14 cellular contexts compared by ENCODE assay signal in the genomic region with DNA sequence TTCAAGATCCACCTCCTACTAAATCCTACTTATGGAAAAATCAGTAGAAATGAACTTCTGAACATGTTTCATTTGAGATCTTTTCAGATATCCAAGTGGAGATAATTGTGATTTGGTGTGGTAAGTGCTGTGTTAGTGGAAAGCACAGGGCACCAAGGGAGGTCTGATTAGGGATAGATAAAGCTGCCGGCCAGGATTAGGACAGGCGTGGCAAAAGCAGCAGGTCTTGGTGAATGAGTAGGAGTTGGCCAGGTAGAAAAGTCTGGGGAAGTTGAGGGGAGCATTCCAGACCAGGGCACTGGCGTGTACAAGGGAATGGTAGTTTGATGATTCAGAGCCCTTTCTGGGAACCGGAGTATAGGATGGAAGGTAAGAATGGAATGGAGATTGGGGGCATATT. TPM values are rescaled to one million over a fixed set of nuclear protein-coding genes. Genes with fewer than 3 reads are reported as not detected.
DNase-seq lines count a peak whose midpoint lies in the region; ATAC-seq and TF ChIP-seq lines count a peak whose summit lies in the region.
"Had no signal": no experiment of that assay in that cellular context is flagged by ENCODE, and none has a peak within 500 bp of the region (broad histone marks: within the 10 kb centered on the region; RNA-seq: fewer than 3 reads in every experiment).

No MANE protein-coding gene starts in this region.

- H3K27ac Mint-ChIP-seq in endodermal cell, result no peak overlapping the region
- H3K27ac Mint-ChIP-seq: mesothelial cell of epicardium had no signal

- BruUV-seq in Panc1 (replicated peaks; lab: Mats Ljungman, UMichigan), result no TSS peak

- peaks cover 25% of the 10 kb centered on the region for H3K27me3 Mint-ChIP-seq in endodermal cell (ENCODE audit: insufficient read depth)

- no peak for TF ChIP-seq CTCF in left ventricle myocardium inferior (IDR thresholded peaks at IDR 0.05; ENCODE audit: borderline replicate concordance)
- no peak for TF ChIP-seq CTCF in Panc1 (IDR thresholded peaks at IDR 0.05)
- TF ChIP-seq CTCF in endodermal cell (conservative IDR thresholded peaks at IDR 0.05), result no peak

- no peak for DNase-seq in left ventricle myocardium inferior
- DNase-seq in right cardiac atrium, result no peak
- no peak for DNase-seq in Panc1 (ENCODE audit: low read depth, low spot score)
- DNase-seq in endodermal cell, result peak; percentile 52
- peak; percentile 27 for DNase-seq in ureter (ENCODE audit: low spot score)
- no peak for DNase-seq in cerebellar nuclear complex (lab: John Stamatoyannopoulos, UW)
- DNase-seq: activated CD4-positive, alpha-beta T cell treated with anti-CD3 and anti-CD28 coated beads for 4 hours; amygdala; dermis blood vessel endothelial cell; NCI-H2081 treated with DMSO at 0.1 percent for 48 hours had no signal

- POLR2A ChIA-PET in Panc1 (lab: Charles Lee), result no interaction called here

- peaks cover 6% of the 10 kb centered on the region for H3K36me3 Mint-ChIP-seq in endodermal cell (ENCODE audit: low read depth)

- H3K9me3 ChIP-seq in left ventricle myocardium inferior (replicated peaks) (no peaks in the 10 kb centered on the region), right cardiac atrium (ENCODE audit: control insufficient read depth, low read length) (no peaks in the 10 kb centered on the region), Panc1 (ENCODE audit: control insufficient read depth, insufficient read depth, low read depth, low read length) (no peaks in the 10 kb centered on the region), endodermal cell (ENCODE audit: control insufficient read depth, low read length) (no peaks in the 10 kb centered on the region)
- H3K9me3 ChIP-seq: prostate gland had no signal

- H3K4me1 Mint-ChIP-seq in endodermal cell, result peaks cover 8% of the 10 kb centered on the region

- H3K4me1 ChIP-seq in left ventricle myocardium inferior (peaks cover 26% of the 10 kb centered on the region), right cardiac atrium (ENCODE audit: control insufficient read depth, insufficient read depth, low read length) (peaks cover 3% of the 10 kb centered on the region), Panc1 (ENCODE audit: control insufficient read depth, insufficient read depth, low read length) (peaks cover 11% of the 10 kb centered on the region; the same call in 1 of the 2 replicates), endodermal cell (ENCODE audit: control insufficient read depth, insufficient read depth, low read length) (peaks cover 4% of the 10 kb centered on the region)

- peaks cover 8% of the 10 kb centered on the region for H3K9me3 Mint-ChIP-seq in endodermal cell
- H3K9me3 Mint-ChIP-seq: mesothelial cell of epicardium had no signal

- H3K27me3 ChIP-seq in left ventricle myocardium inferior (ENCODE audit: low read depth), result no peaks in the 10 kb centered on the region
- H3K27me3 ChIP-seq in right cardiac atrium (ENCODE audit: control insufficient read depth, insufficient read depth), result no peaks in the 10 kb centered on the region
- H3K27me3 ChIP-seq in Panc1 (ENCODE audit: control insufficient read depth, insufficient read depth, low read length), result no peaks in the 10 kb centered on the region
- no peaks in the 10 kb centered on the region for H3K27me3 ChIP-seq in endodermal cell (ENCODE audit: control insufficient read depth, insufficient read depth, low read length, poor library complexity, severe bottlenecking)

- no peak overlapping the region for H3K9ac ChIP-seq in endodermal cell (ENCODE audit: extremely low read depth, low read length, poor library complexity, severe bottlenecking)

- CTCF ChIA-PET in Panc1 (lab: Charles Lee), result no interaction called here

- H3K27ac ChIP-seq in left ventricle myocardium inferior (replicated peaks), result peak overlapping the region; percentile 89
- H3K27ac ChIP-seq in right cardiac atrium (ENCODE audit: low read length), result no peak overlapping the region
- 0 out of 2 replicates have a peak overlapping the region, but pooled peaks have one; percentile 23 for H3K27ac ChIP-seq in Panc1 (ENCODE audit: low read length)
- H3K27ac ChIP-seq in endodermal cell (ENCODE audit: low read depth, low read length), result no peak overlapping the region
- H3K27ac ChIP-seq: prostate gland had no signal

- H3K36me3 ChIP-seq in left ventricle myocardium inferior, result no peaks in the 10 kb centered on the region
- peaks cover 2% of the 10 kb centered on the region; the same call in 1 of the 2 replicates for H3K36me3 ChIP-seq in Panc1 (ENCODE audit: control insufficient read depth, insufficient read depth, low read length)
- H3K36me3 ChIP-seq in endodermal cell (ENCODE audit: control insufficient read depth, insufficient read depth, low read length), result no peaks in the 10 kb centered on the region
- H3K36me3 ChIP-seq: prostate gland had no signal

- ATAC-seq in right cardiac atrium (no peak), Panc1 (no peak), HG03520 (IDR thresholded peaks at IDR 0.05; ENCODE audit: unreplicated experiment) (no peak), HG03095 (IDR thresholded peaks at IDR 0.05; ENCODE audit: unreplicated experiment) (no peak)

- WGBS in right cardiac atrium, result 81% methylated on average over 4 of the region's 4 CpGs
- 66 to 77% methylated on average over 3 to 4 of the region's 4 CpGs for WGBS in endodermal cell (ENCODE audit: insufficient coverage in 1 of 2, insufficient read length in 1 of 2), 2 experiments

- H3K4me3 ChIP-seq in left ventricle myocardium inferior, result no peak overlapping the region
- H3K4me3 ChIP-seq in right cardiac atrium (ENCODE audit: low read length), result no peak overlapping the region
- H3K4me3 ChIP-seq in Panc1 (ENCODE audit: low read depth in 2 of 2, low read length in 2 of 2), result no peak overlapping the region
- H3K4me3 ChIP-seq in endodermal cell (ENCODE audit: low read length), result no peak overlapping the region
- H3K4me3 ChIP-seq: prostate gland had no signal

- in situ Hi-C loops in Panc1 (cut with HindIII; ENCODE audit: low pct_unique_long_range_greater_than_20kb, low sequenced_read_pairs), result no loop called here

- H3K4me3 Mint-ChIP-seq in endodermal cell, result no peak overlapping the region
- H3K4me3 Mint-ChIP-seq: mesothelial cell of epicardium had no signal

- intact Hi-C loops in left ventricle myocardium inferior (cut with micrococcal nuclease) (no loop called here), right cardiac atrium (cut with DNase I) (no loop called here), Panc1 (cut with micrococcal nuclease; ENCODE audit: unreplicated experiment) (no loop called here)

RNA-seq across cellular contexts. Expression of a gene that starts 47.8 kb away (rescaled TPM):
- total RNA-seq in left ventricle myocardium inferior, result 2.8 TPM
- 1 to 10 TPM; 4.1 to 7.9 (median 5.4) TPM for total RNA-seq in right cardiac atrium
- 2.4 TPM for polyA plus RNA-seq in right cardiac atrium
- total RNA-seq in Panc1 (2021; ENCODE audit: unreplicated experiment), result 2.4 TPM
- 1.9 TPM for polyA plus RNA-seq in Panc1 (2012; ENCODE audit: insufficient read length)
- total RNA-seq in endodermal cell, result 1 to 10 TPM; 1.7 to 3.0 TPM
- 3.2 TPM for polyA plus RNA-seq in endodermal cell (2013, experiment 1 of 2)
- polyA plus RNA-seq in endodermal cell (2013, experiment 2 of 2), result 4.7 TPM
- total RNA-seq in ureter, result 4.6 TPM

RNA-seq across cellular contexts. Expression of a gene that starts 53.1 kb away (rescaled TPM):
- total RNA-seq in left ventricle myocardium inferior (2.3 TPM), right cardiac atrium (1 to 10 TPM; 2.2 to 4.4 (median 3.2) TPM), Panc1 (2021; ENCODE audit: unreplicated experiment) (7.4 TPM), endodermal cell (1 to 10 TPM; 5.1 to 6.0 TPM), ureter (16.1 TPM)
- 1.8 TPM for polyA plus RNA-seq in right cardiac atrium
- 9.5 TPM for polyA plus RNA-seq in Panc1 (2012; ENCODE audit: insufficient read length)
- 9.4 TPM for polyA plus RNA-seq in endodermal cell (2013, experiment 1 of 2)
- 8.0 TPM for polyA plus RNA-seq in endodermal cell (2013, experiment 2 of 2)

Comparison
In these comparisons a context has a peak if more than half of its experiments do, and no peak if none do; other contexts are left out.
1. H3K27ac ChIP-seq: peak in left ventricle myocardium inferior (single experiment) and Panc1 (single experiment); none in right cardiac atrium (single experiment) and endodermal cell (single experiment).
2. DNase-seq: peak in endodermal cell (single experiment) and ureter (single experiment); none in left ventricle myocardium inferior (single experiment), right cardiac atrium (0 of 3), Panc1 (single experiment) and cerebellar nuclear complex (0 of 2).